3 cellular contexts compared by ENCODE assay signal in the genomic region with DNA sequence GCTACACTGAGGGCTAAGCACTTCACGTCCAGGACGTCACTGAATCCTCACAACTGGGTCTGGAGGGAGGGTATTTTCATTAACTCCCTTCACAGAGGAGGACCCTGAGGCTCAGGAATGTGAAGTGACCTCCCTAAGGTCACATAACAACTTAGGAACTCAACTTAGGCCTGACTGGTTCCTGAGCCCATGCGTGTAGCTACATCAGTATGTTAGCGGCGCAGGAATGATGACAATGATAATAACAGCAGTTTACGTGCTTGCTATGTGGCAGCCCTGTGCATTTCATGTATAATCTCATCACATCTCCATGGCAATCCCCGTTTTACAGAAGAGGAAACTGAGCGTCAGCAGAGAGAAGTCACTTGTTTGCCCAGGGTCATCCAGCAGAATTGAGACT.
TF ChIP-seq lines count a peak whose summit lies in the region.

No MANE protein-coding gene starts in this region.

TF ChIP-seq in A549, 52 proteins besides CTCF, POLR2A, EP300 and RAD21:
- TF ChIP-seq FOSB (CRISPR knock-in tag; IDR thresholded peaks at IDR 0.05), result no peak
- TF ChIP-seq, protein P1, sequence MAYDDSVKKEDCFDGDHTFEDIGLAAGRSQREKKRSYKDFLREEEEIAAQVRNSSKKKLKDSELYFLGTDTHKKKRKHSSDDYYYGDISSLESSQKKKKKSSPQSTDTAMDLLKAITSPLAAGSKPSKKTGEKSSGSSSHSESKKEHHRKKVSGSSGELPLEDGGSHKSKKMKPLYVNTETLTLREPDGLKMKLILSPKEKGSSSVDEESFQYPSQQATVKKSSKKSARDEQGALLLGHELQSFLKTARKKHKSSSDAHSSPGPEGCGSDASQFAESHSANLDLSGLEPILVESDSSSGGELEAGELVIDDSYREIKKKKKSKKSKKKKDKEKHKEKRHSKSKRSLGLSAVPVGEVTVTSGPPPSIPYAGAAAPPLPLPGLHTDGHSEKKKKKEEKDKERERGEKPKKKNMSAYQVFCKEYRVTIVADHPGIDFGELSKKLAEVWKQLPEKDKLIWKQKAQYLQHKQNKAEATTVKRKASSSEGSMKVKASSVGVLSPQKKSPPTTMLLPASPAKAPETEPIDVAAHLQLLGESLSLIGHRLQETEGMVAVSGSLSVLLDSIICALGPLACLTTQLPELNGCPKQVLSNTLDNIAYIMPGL (CRISPR knock-in tag; IDR thresholded peaks at IDR 0.05; ENCODE audit: borderline replicate concordance), result no peak
- TF ChIP-seq CEBPB (IDR thresholded peaks at IDR 0.05), result no peak

TF ChIP-seq in GM23338, 12 proteins besides CTCF, POLR2A, EP300 and RAD21 (continues in another document):
- TF ChIP-seq JUNB (IDR thresholded peaks at IDR 0.05; ENCODE audit: unreplicated experiment) (no peak), EZH2 (IDR thresholded peaks at IDR 0.05; ENCODE audit: low read depth, unreplicated experiment) (no peak), CREB1 (CRISPR knock-in tag; IDR thresholded peaks at IDR 0.05; ENCODE audit: low read depth) (no peak), POLR2AphosphoS5 (IDR thresholded peaks at IDR 0.05; ENCODE audit: low read depth) (no peak), STAT1 (IDR thresholded peaks at IDR 0.05; ENCODE audit: unreplicated experiment) (no peak)
- TF ChIP-seq, protein P2, sequence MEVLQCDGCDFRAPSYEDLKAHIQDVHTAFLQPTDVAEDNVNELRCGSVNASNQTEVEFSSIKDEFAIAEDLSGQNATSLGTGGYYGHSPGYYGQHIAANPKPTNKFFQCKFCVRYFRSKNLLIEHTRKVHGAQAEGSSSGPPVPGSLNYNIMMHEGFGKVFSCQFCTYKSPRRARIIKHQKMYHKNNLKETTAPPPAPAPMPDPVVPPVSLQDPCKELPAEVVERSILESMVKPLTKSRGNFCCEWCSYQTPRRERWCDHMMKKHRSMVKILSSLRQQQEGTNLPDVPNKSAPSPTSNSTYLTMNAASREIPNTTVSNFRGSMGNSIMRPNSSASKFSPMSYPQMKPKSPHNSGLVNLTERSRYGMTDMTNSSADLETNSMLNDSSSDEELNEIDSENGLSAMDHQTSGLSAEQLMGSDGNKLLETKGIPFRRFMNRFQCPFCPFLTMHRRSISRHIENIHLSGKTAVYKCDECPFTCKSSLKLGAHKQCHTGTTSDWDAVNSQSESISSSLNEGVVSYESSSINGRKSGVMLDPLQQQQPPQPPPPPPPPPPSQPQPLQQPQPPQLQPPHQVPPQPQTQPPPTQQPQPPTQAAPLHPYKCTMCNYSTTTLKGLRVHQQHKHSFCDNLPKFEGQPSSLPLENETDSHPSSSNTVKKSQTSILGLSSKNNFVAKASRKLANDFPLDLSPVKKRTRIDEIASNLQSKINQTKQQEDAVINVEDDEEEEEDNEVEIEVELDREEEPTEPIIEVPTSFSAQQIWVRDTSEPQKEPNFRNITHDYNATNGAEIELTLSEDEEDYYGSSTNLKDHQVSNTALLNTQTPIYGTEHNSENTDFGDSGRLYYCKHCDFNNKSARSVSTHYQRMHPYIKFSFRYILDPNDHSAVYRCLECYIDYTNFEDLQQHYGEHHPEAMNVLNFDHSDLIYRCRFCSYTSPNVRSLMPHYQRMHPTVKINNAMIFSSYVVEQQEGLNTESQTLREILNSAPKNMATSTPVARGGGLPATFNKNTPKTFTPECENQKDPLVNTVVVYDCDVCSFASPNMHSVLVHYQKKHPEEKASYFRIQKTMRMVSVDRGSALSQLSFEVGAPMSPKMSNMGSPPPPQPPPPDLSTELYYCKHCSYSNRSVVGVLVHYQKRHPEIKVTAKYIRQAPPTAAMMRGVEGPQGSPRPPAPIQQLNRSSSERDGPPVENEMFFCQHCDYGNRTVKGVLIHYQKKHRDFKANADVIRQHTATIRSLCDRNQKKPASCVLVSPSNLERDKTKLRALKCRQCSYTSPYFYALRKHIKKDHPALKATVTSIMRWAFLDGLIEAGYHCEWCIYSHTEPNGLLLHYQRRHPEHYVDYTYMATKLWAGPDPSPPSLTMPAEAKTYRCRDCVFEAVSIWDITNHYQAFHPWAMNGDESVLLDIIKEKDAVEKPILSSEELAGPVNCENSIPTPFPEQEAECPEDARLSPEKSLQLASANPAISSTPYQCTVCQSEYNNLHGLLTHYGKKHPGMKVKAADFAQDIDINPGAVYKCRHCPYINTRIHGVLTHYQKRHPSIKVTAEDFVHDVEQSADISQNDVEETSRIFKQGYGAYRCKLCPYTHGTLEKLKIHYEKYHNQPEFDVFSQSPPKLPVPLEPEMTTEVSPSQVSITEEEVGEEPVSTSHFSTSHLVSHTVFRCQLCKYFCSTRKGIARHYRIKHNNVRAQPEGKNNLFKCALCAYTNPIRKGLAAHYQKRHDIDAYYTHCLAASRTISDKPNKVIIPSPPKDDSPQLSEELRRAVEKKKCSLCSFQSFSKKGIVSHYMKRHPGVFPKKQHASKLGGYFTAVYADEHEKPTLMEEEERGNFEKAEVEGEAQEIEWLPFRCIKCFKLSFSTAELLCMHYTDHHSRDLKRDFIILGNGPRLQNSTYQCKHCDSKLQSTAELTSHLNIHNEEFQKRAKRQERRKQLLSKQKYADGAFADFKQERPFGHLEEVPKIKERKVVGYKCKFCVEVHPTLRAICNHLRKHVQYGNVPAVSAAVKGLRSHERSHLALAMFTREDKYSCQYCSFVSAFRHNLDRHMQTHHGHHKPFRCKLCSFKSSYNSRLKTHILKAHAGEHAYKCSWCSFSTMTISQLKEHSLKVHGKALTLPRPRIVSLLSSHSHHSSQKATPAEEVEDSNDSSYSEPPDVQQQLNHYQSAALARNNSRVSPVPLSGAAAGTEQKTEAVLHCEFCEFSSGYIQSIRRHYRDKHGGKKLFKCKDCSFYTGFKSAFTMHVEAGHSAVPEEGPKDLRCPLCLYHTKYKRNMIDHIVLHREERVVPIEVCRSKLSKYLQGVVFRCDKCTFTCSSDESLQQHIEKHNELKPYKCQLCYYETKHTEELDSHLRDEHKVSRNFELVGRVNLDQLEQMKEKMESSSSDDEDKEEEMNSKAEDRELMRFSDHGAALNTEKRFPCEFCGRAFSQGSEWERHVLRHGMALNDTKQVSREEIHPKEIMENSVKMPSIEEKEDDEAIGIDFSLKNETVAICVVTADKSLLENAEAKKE (CRISPR knock-in tag; IDR thresholded peaks at IDR 0.05), result no peak
- TF ChIP-seq, protein P3, sequence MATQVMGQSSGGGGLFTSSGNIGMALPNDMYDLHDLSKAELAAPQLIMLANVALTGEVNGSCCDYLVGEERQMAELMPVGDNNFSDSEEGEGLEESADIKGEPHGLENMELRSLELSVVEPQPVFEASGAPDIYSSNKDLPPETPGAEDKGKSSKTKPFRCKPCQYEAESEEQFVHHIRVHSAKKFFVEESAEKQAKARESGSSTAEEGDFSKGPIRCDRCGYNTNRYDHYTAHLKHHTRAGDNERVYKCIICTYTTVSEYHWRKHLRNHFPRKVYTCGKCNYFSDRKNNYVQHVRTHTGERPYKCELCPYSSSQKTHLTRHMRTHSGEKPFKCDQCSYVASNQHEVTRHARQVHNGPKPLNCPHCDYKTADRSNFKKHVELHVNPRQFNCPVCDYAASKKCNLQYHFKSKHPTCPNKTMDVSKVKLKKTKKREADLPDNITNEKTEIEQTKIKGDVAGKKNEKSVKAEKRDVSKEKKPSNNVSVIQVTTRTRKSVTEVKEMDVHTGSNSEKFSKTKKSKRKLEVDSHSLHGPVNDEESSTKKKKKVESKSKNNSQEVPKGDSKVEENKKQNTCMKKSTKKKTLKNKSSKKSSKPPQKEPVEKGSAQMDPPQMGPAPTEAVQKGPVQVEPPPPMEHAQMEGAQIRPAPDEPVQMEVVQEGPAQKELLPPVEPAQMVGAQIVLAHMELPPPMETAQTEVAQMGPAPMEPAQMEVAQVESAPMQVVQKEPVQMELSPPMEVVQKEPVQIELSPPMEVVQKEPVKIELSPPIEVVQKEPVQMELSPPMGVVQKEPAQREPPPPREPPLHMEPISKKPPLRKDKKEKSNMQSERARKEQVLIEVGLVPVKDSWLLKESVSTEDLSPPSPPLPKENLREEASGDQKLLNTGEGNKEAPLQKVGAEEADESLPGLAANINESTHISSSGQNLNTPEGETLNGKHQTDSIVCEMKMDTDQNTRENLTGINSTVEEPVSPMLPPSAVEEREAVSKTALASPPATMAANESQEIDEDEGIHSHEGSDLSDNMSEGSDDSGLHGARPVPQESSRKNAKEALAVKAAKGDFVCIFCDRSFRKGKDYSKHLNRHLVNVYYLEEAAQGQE (IDR thresholded peaks at IDR 0.05; ENCODE audit: unreplicated experiment), result no peak

TF ChIP-seq in H1, 55 proteins besides CTCF, POLR2A, EP300 and RAD21:
- TF ChIP-seq BRCA1 (IDR thresholded peaks at IDR 0.05; ENCODE audit: low read depth, low read length), result no peak
TF ChIP-seq in H1: peak in this region for 0.
